ENCODE assay signal across 9 cellular contexts in the genomic region with DNA sequence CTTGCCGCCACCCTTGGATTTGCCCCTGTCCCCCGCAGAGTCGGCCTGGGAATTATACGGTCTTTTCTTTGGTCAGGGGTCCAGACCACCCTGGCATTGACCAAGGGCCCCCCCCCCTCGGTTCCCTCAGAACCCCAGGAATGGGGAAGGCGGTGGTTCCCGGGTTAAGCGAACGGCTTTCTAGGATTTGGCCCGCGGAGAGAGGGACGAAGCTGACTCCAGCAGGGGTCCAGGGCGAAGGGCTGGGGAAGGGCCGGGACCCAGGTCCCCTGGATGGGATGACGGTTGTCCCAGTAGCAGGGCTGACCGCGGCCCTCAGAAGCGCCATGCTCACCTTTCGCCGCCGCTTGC. TPM values are rescaled to one million over a fixed set of nuclear protein-coding genes. Genes with fewer than 3 reads are reported as not detected.
DNase-seq lines count a peak whose midpoint lies in the region; ATAC-seq and TF ChIP-seq lines count a peak whose summit lies in the region.
"Had no signal": no experiment of that assay in that cellular context is flagged by ENCODE, and none has a peak within 500 bp of the region (broad histone marks: within the 10 kb centered on the region; RNA-seq: fewer than 3 reads in every experiment).

No MANE protein-coding gene starts in this region.

- no peak for TF ChIP-seq EP300 in upper lobe of left lung (IDR thresholded peaks at IDR 0.05)

- H3K4me3 ChIP-seq in astrocyte of the spinal cord (ENCODE audit: low read depth, low read length) (peak overlapping the region; percentile 80), lung (peak overlapping the region; percentile 65), upper lobe of left lung (peak overlapping the region; percentile 61 to 91 (median 79))

- H3K9me3 Mint-ChIP-seq in activated T-cell treated with anti-CD3 and anti-CD28 coated beads, Interleukin-2, amount 50 U/mL, for 72 hours = no peaks in the 10 kb centered on the region

- in situ Hi-C loops in astrocyte of the spinal cord (cut with HindIII; ENCODE audit: low sequenced_read_pairs) = no loop called here

- peaks cover 39% of the 10 kb centered on the region for H3K4me1 Mint-ChIP-seq in activated T-cell treated with anti-CD3 and anti-CD28 coated beads, Interleukin-2, amount 50 U/mL, for 72 hours (ENCODE audit: low read depth)

- TF ChIP-seq CTCF in astrocyte of the spinal cord (IDR thresholded peaks at IDR 0.05; ENCODE audit: low read depth, low read length) = no peak
- no peak for TF ChIP-seq CTCF in lung (IDR thresholded peaks at IDR 0.05; ENCODE audit: control extremely low read depth, extremely low read depth)
- TF ChIP-seq CTCF in upper lobe of left lung (IDR thresholded peaks at IDR 0.05) = no peak

- H3K27ac ChIP-seq in lung (ENCODE audit: low read depth in 1 of 2, low read length in 1 of 2) = peak overlapping the region; percentile 75 to 80
- peak overlapping the region; percentile 41 to 77 (median 74) for H3K27ac ChIP-seq in upper lobe of left lung

- H3K27me3 Mint-ChIP-seq in activated T-cell treated with anti-CD3 and anti-CD28 coated beads, Interleukin-2, amount 50 U/mL, for 72 hours (ENCODE audit: low read depth) = no peaks in the 10 kb centered on the region

- H3K27me3 ChIP-seq in lung (ENCODE audit: control insufficient read depth, insufficient read depth) (no peaks in the 10 kb centered on the region), upper lobe of left lung (no peaks in the 10 kb centered on the region)

- TF ChIP-seq POLR2A in upper lobe of left lung (IDR thresholded peaks at IDR 0.05) = peak in 1 of 4 donors; percentile 43

- H3K9me3 ChIP-seq in lung (ENCODE audit: control insufficient read depth in 2 of 2, insufficient read depth in 1 of 2, low read length in 1 of 2) (no peaks in the 10 kb centered on the region), upper lobe of left lung (no peaks in the 10 kb centered on the region)

- peaks cover 3 to 12% of the 10 kb centered on the region in 2 donors for H3K4me1 ChIP-seq in lung (ENCODE audit: control insufficient read depth in 2 of 2, insufficient read depth in 2 of 2, low read length in 2 of 2)
- H3K4me1 ChIP-seq in upper lobe of left lung = peaks cover 28 to 36% (median 31%) of the 10 kb centered on the region in 4 donors

- H3K36me3 Mint-ChIP-seq in activated T-cell treated with anti-CD3 and anti-CD28 coated beads, Interleukin-2, amount 50 U/mL, for 72 hours (ENCODE audit: insufficient read depth in 2 of 2) = peaks cover 0 to 4% of the 10 kb centered on the region in 2 donors

- H3K27ac Mint-ChIP-seq in activated T-cell treated with anti-CD3 and anti-CD28 coated beads, Interleukin-2, amount 50 U/mL, for 72 hours = no peak overlapping the region

- H3K4me3 Mint-ChIP-seq in activated T-cell treated with anti-CD3 and anti-CD28 coated beads, Interleukin-2, amount 50 U/mL, for 72 hours = peak overlapping the region; percentile 69 to 80

- no peak for ATAC-seq in activated T-cell treated with anti-CD3 and anti-CD28 coated beads, Interleukin-2, amount 50 U/mL, for 72 hours (replicated peaks in 1 of 2)
- ATAC-seq in lung (ENCODE audit: insufficient read depth, low FRiP score) = no peak
- ATAC-seq in upper lobe of left lung (ENCODE audit: low FRiP score in 2 of 2) = no peak
- ATAC-seq in GM21367 (IDR thresholded peaks at IDR 0.05; ENCODE audit: unreplicated experiment) = no peak

- 0 to 1% methylated on average over 17 to 21 of the region's 21 CpGs for WGBS in lung, 2 donors
- 1% methylated on average over 16 to 18 of the region's 21 CpGs for WGBS in upper lobe of left lung, 2 donors

- no peak for DNase-seq in activated T-cell treated with anti-CD3 and anti-CD28 coated beads, Interleukin-2, amount 50 U/mL, for 72 hours
- no peak for DNase-seq in activated T-cell treated with anti-CD3 and anti-CD28 coated beads, Interleukin-2, amount 50 U/mL, for 48 hours
- DNase-seq in astrocyte of the spinal cord (ENCODE audit: low read depth, low spot score) = no peak
- no peak for DNase-seq in lung (ENCODE audit: low spot score)
- no peak for DNase-seq in upper lobe of left lung
- DNase-seq in GM19238 (ENCODE audit: insufficient read length, low spot score) = no peak
- no peak for DNase-seq in hepatic stellate cell (ENCODE audit: low spot score)

- H3K36me3 ChIP-seq in lung (ENCODE audit: control insufficient read depth in 2 of 2, insufficient read depth in 2 of 2, low read length in 2 of 2) (peaks cover 6 to 17% of the 10 kb centered on the region in 2 donors), upper lobe of left lung (peaks cover 12 to 39% (median 18%) of the 10 kb centered on the region in 4 donors)

RNA-seq across cellular contexts. Expression of a gene that starts 0.3 kb away (rescaled TPM):
- total RNA-seq in activated T-cell treated with anti-CD3 and anti-CD28 coated beads, Interleukin-2, amount 50 U/mL, for 72 hours = 10 to 100 TPM; 17.9 to 27.7 TPM
- total RNA-seq in lung (10 to 100 TPM in 1 of 2 donors, 1 to 10 TPM in 1; 8.2 to 28.1 TPM), upper lobe of left lung (10 to 100 TPM; 10.7 to 30.4 (median 19.8) TPM)
- polyA plus RNA-seq in lung = 10 to 100 TPM; 38.8 to 47.6 TPM

RNA-seq across cellular contexts. Expression of a gene that starts 0.7 kb away (rescaled TPM):
- total RNA-seq in activated T-cell treated with anti-CD3 and anti-CD28 coated beads, Interleukin-2, amount 50 U/mL, for 72 hours = 10 to 100 TPM; 22.9 to 27.1 TPM
- total RNA-seq in lung (10 to 100 TPM; 24.8 to 36.7 TPM), upper lobe of left lung (10 to 100 TPM; 23.0 to 80.7 (median 35.7) TPM)
- polyA plus RNA-seq in lung = 10 to 100 TPM; 15.3 to 17.3 TPM

RNA-seq across cellular contexts. Expression of a gene that starts 13.8 kb away (rescaled TPM):
- total RNA-seq in activated T-cell treated with anti-CD3 and anti-CD28 coated beads, Interleukin-2, amount 50 U/mL, for 72 hours = under 1 TPM in 1 of 2 donors, not detected in 1; 0.10 TPM
- total RNA-seq in lung (under 1 TPM in 1 of 2 donors, not detected in 1; 0.15 TPM), upper lobe of left lung (not detected)
- under 1 TPM in 1 of 2 donors, not detected in 1; 0.05 TPM for polyA plus RNA-seq in lung
- total RNA-seq: Daoy had no signal

RNA-seq across cellular contexts. Expression of a gene that starts 25.8 kb away (rescaled TPM):
- 10 to 100 TPM; 23.3 to 27.4 TPM for total RNA-seq in activated T-cell treated with anti-CD3 and anti-CD28 coated beads, Interleukin-2, amount 50 U/mL, for 72 hours
- total RNA-seq in lung (10 to 100 TPM; 17.4 to 37.7 TPM), upper lobe of left lung (10 to 100 TPM; 22.7 to 53.4 (median 37.7) TPM)
- 10 to 100 TPM; 19.5 to 44.3 TPM for polyA plus RNA-seq in lung

RNA-seq across cellular contexts. Expression of a gene that starts 32.4 kb away (rescaled TPM):
- total RNA-seq in activated T-cell treated with anti-CD3 and anti-CD28 coated beads, Interleukin-2, amount 50 U/mL, for 72 hours = 10 to 100 TPM; 52.5 to 54.6 TPM
- total RNA-seq in lung (10 to 100 TPM; 26.3 to 44.9 TPM), upper lobe of left lung (10 to 100 TPM; 35.6 to 62.6 (median 50.0) TPM)
- polyA plus RNA-seq in lung = 10 to 100 TPM; 37.5 to 88.1 TPM
